29 cellular contexts compared by ENCODE assay signal in the genomic region with DNA sequence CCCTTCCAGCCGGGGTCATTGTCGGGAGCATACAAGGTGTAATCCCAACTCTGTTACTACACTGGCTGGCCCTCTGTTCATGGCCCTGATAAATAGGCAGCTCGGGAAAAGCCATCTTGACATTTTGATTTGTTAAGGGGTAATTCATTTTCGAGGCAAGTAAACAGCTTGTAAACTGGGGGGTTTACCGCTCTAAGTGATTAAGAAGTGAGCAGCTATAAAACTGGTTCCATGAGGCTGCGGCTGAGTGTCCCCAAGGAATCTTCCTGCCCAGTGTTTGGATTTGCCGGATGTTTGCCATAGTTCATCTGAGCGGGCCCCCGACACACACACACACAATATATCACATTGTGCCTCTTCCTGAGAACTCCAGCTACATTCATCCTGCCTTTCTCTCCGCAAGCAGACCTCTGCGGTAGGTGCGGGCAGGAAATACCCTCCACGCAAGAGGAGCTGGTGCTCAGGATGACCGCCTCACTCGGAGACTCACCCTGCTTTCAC.
A peak's percentile ranks its signal among the peaks of the same experiment; 100 is the strongest.
DNase-seq lines count a peak whose midpoint lies in the region; ATAC-seq and TF ChIP-seq lines count a peak whose summit lies in the region.
"Had no signal": no experiment of that assay in that cellular context is flagged by ENCODE, and none has a peak within 500 bp of the region (broad histone marks: within the 10 kb centered on the region; RNA-seq: fewer than 3 reads in every experiment).

No MANE protein-coding gene starts in this region.

- no peak overlapping the region for H2BK15ac ChIP-seq in IMR-90 (ENCODE audit: low read depth, low read length)

- H3K4me3 ChIP-seq in IMR-90 (ENCODE audit: insufficient read depth, low read depth, low read length), result no peak overlapping the region
- no peak overlapping the region for H3K4me3 ChIP-seq in esophagus muscularis mucosa
- H3K4me3 ChIP-seq: BLaER1, colonic mucosa, PC-9 had no signal

- 36% methylated on average over 7 of the region's 15 CpGs; no CpG with 5 or more reads in 1 of the 2 experiments for WGBS in IMR-90 (ENCODE audit: extremely low coverage in 2 of 2, insufficient read length in 1 of 2), 2 experiments
- 82% methylated on average over 15 of the region's 15 CpGs for WGBS in esophagus muscularis mucosa

- H3K14ac ChIP-seq in IMR-90 (replicated peaks; ENCODE audit: low read depth, low read length), result peak overlapping the region; percentile 42; the same call in 1 of the 2 replicates

- H3K27me3 Mint-ChIP-seq in neural crest cell (ENCODE audit: low read depth), result no peaks in the 10 kb centered on the region
- H3K27me3 Mint-ChIP-seq: effector memory CD8-positive, alpha-beta T cell; stimulated activated naive B cell treated with anti-CD40 and anti-IgM and Interleukin-4, amounts not matched to agents 10 μg/mL and 1 μg/mL and 100 μg/mL, for 72 hours had no signal

- ATAC-seq in IMR-90 (ENCODE audit: low read depth) (peak; percentile 26; the same call in 1 of the 2 replicates), left colon (no peak), GM18505 (IDR thresholded peaks at IDR 0.05; ENCODE audit: unreplicated experiment) (no peak)
- ATAC-seq: activated T-cell treated with anti-CD3 and anti-CD28 coated beads, Interleukin-2, amount 50 U/mL, for 72 hours; effector memory CD8-positive, alpha-beta T cell; foreskin keratinocyte; HepG2; left lobe of liver; stimulated activated naive B cell treated with anti-CD40 and anti-IgM and Interleukin-4, amounts not matched to agents 10 μg/mL and 1 μg/mL and 100 μg/mL, for 72 hours; WTC11 had no signal

- H2BK20ac ChIP-seq in IMR-90 (ENCODE audit: low read depth, low read length), result no peak overlapping the region

- H2AK9ac ChIP-seq in IMR-90 (replicated peaks; ENCODE audit: low read depth, low read length, poor library complexity), result no peak overlapping the region

- no peak overlapping the region for H3K56ac ChIP-seq in IMR-90 (ENCODE audit: extremely low read depth, insufficient read depth, low read length)

- H3K4me1 Mint-ChIP-seq in neural crest cell, result peaks cover 42% of the 10 kb centered on the region
- H3K4me1 Mint-ChIP-seq: WTC11 had no signal

- H3K4me3 Mint-ChIP-seq in neural crest cell, result peak overlapping the region; percentile 19
- H3K4me3 Mint-ChIP-seq: activated naive CD4-positive, alpha-beta T cell treated with anti-CD3 and anti-CD28 coated beads for 36 hours; activated T-cell treated with anti-CD3 and anti-CD28 coated beads, Interleukin-2, amount 50 U/mL, for 72 hours; effector memory CD8-positive, alpha-beta T cell; stimulated activated naive B cell treated with anti-CD40 and anti-IgM and Interleukin-4, amounts not matched to agents 10 μg/mL and 1 μg/mL and 100 μg/mL, for 72 hours; WTC11 had no signal

- H3K4me1 ChIP-seq in IMR-90 (ENCODE audit: control insufficient read depth, insufficient read depth, low read length), result peaks cover 25% of the 10 kb centered on the region
- H3K4me1 ChIP-seq in esophagus muscularis mucosa, result peaks cover 27 to 59% (median 51%) of the 10 kb centered on the region in 4 donors
- H3K4me1 ChIP-seq: colonic mucosa, foreskin keratinocyte had no signal

- H4K8ac ChIP-seq in IMR-90 (ENCODE audit: low read depth in 2 of 2, low read length in 2 of 2), result 0 out of 4 replicates have a peak overlapping the region, but pooled peaks of 1 of the 2 experiments have one; percentile 4

- BruUV-seq in IMR-90 (replicated peaks; lab: Mats Ljungman, UMichigan), result no TSS peak

- in situ Hi-C loops in IMR-90 (cut with MboI; ENCODE audit: low sequenced_read_pairs), result no loop called here

- H3K9me3 Mint-ChIP-seq in neural crest cell, result no peaks in the 10 kb centered on the region
- H3K9me3 Mint-ChIP-seq: activated naive CD4-positive, alpha-beta T cell treated with anti-CD3 and anti-CD28 coated beads for 36 hours; activated T-cell treated with anti-CD3 and anti-CD28 coated beads, Interleukin-2, amount 50 U/mL, for 72 hours; effector memory CD8-positive, alpha-beta T cell; WTC11 had no signal

- H3K9me1 ChIP-seq in IMR-90 (ENCODE audit: insufficient read depth, low read length), result peaks cover 15% of the 10 kb centered on the region

- TF ChIP-seq POLR2A in IMR-90 (IDR thresholded peaks at IDR 0.05; ENCODE audit: low read depth, low read length), result no peak
- no peak for TF ChIP-seq POLR2A in esophagus muscularis mucosa (IDR thresholded peaks at IDR 0.05; ENCODE audit: low read depth)
- TF ChIP-seq POLR2A in GM18505 (IDR thresholded peaks at IDR 0.05; ENCODE audit: borderline replicate concordance, extremely low read depth, insufficient read depth, insufficient read length), result no peak

- peaks cover 13% of the 10 kb centered on the region for H3K36me3 ChIP-seq in IMR-90 (ENCODE audit: control insufficient read depth, insufficient read depth, low read length)
- peaks cover 0 to 29% (median 21%) of the 10 kb centered on the region in 4 donors for H3K36me3 ChIP-seq in esophagus muscularis mucosa
- H3K36me3 ChIP-seq: colonic mucosa had no signal

- H4K5ac ChIP-seq in IMR-90 (ENCODE audit: low read depth, low read length), result no peak overlapping the region

- peak overlapping the region; percentile 3 for H2BK120ac ChIP-seq in IMR-90 (ENCODE audit: low read depth, low read length)

- H3K79me1 ChIP-seq in IMR-90 (ENCODE audit: low read depth in 1 of 2, low read length in 2 of 2), result peaks cover 0 to 14% of the 10 kb centered on the region in 2 experiments; a peak in 2 of 4 replicates

- H3K18ac ChIP-seq in IMR-90 (ENCODE audit: low read depth, low read length), result no peak overlapping the region

- POLR2A ChIA-PET in IMR-90 (lab: Charles Lee; ENCODE audit: unreplicated experiment), result no interaction called here

- no peak overlapping the region for H3K4ac ChIP-seq in IMR-90 (ENCODE audit: low read depth, low read length)

- TF ChIP-seq CTCF in IMR-90 (conservative IDR thresholded peaks at IDR 0.05; ENCODE audit: low read depth, low read length), result no peak
- no peak for TF ChIP-seq CTCF in esophagus muscularis mucosa (IDR thresholded peaks at IDR 0.05)
- TF ChIP-seq CTCF in neural crest cell (conservative IDR thresholded peaks at IDR 0.05), result no peak

- H2AK5ac ChIP-seq in IMR-90 (ENCODE audit: low read depth, low read length), result no peak overlapping the region

- no peak overlapping the region for H2AFZ ChIP-seq in IMR-90 (replicated peaks; ENCODE audit: low read length, poor library complexity)
- H2AFZ ChIP-seq: PC-9 had no signal

- H3K27ac Mint-ChIP-seq in neural crest cell (ENCODE audit: unreplicated experiment), result no peak overlapping the region
- H3K27ac Mint-ChIP-seq: activated naive CD4-positive, alpha-beta T cell treated with anti-CD3 and anti-CD28 coated beads for 36 hours; WTC11 had no signal

- H3K36me3 Mint-ChIP-seq in neural crest cell (ENCODE audit: low read depth), result no peaks in the 10 kb centered on the region
- H3K36me3 Mint-ChIP-seq: WTC11 had no signal

- DNase-seq in DMS153 treated with DMSO at 0.1 percent for 48 hours (lab: John Stamatoyannopoulos, UW; ENCODE audit: unreplicated experiment) (peak; percentile 79), IMR-90 (no peak), esophagus muscularis mucosa (ENCODE audit: extremely low spot score) (no peak), neural crest cell (ENCODE audit: low read depth, low spot score) (no peak), left colon (no peak), EL (no peak)
- DNase-seq in stimulated activated CD4-positive, alpha-beta T cell treated with anti-CD3 and anti-CD28 coated beads, Interleukin-4, amount 100 ng/mL, for 24 hours, result no peak
- DNase-seq: activated CD4-positive, alpha-beta T cell treated with anti-CD3 and anti-CD28 coated beads, Interleukin-2, amount 50 U/mL, for 1 hour; activated naive CD4-positive, alpha-beta T cell treated with anti-CD3 and anti-CD28 coated beads for 36 hours; activated T-cell treated with anti-CD3 and anti-CD28 coated beads, Interleukin-2, amount 50 U/mL, for 72 hours; amygdala; colonic mucosa; effector memory CD8-positive, alpha-beta T cell; foreskin keratinocyte; HCEC 1CT; mesendoderm; NCI-H2171 treated with DMSO at 0.1 percent for 48 hours; NK-92 treated with Interleukin-12 subunit alpha and Interleukin-12 subunit beta, amount 100 ng/mL, for 24 hours; PC-9; SHP77 treated with DMSO at 0.1 percent for 48 hours; stimulated activated CD4-positive, alpha-beta T cell treated with anti-CD3 and anti-CD28 coated beads, Interleukin-12 subunit alpha, Interleukin-12 subunit beta, amount 100 ng/mL, for 4 hours; stimulated activated CD4-positive, alpha-beta T cell treated with anti-CD3 and anti-CD28 coated beads, Interleukin-4, amount 100 ng/mL, for 1 hour; stimulated activated naive B cell treated with anti-CD40 and anti-IgM and Interleukin-4, amounts not matched to agents 10 μg/mL and 1 μg/mL and 100 μg/mL, for 72 hours; T-helper 9 cell had no signal

- 0 out of 2 replicates have a peak, but pooled peaks cover 2% of the 10 kb centered on the region for H3K9me3 ChIP-seq in IMR-90 (ENCODE audit: control insufficient read depth, insufficient read depth, low read length)
- H3K9me3 ChIP-seq in esophagus muscularis mucosa, result no peaks in the 10 kb centered on the region
- H3K9me3 ChIP-seq: colonic mucosa had no signal

- peak overlapping the region; percentile 7; the same call in 1 of the 2 replicates for H4K91ac ChIP-seq in IMR-90 (ENCODE audit: insufficient read depth, low read depth, low read length)

- H4K20me1 ChIP-seq in IMR-90 (ENCODE audit: insufficient read depth, low read length), result no peaks in the 10 kb centered on the region

- dilution Hi-C loops in IMR-90 (cut with HindIII; ENCODE audit: low sequenced_read_pairs, unreplicated experiment), result no loop called here

- TF ChIP-seq EP300 in esophagus muscularis mucosa (IDR thresholded peaks at IDR 0.05), result no peak

- no peak overlapping the region for H3K23ac ChIP-seq in IMR-90 (ENCODE audit: low read depth, low read length)

- H3K4me2 ChIP-seq in IMR-90 (ENCODE audit: low read depth, low read length), result 0 out of 2 replicates have a peak overlapping the region, but pooled peaks have one; percentile 2
- H3K4me2 ChIP-seq: BLaER1, PC-9 had no signal

- intact Hi-C loops in IMR-90 (cut with micrococcal nuclease) (no loop called here), esophagus muscularis mucosa (cut with DNase I) (no loop called here), left colon (cut with DNase I, micrococcal nuclease) (no loop called here)

- H3K27me3 ChIP-seq in IMR-90 (ENCODE audit: control insufficient read depth, insufficient read depth, low read length) (no peaks in the 10 kb centered on the region), esophagus muscularis mucosa (no peaks in the 10 kb centered on the region)
- H3K27me3 ChIP-seq: BLaER1, colonic mucosa, foreskin keratinocyte had no signal

- no peak overlapping the region for H3K27ac ChIP-seq in IMR-90 (ENCODE audit: insufficient read depth, low read length)
- peak overlapping the region in 3 of 4 donors; percentile 27 to 79 (median 71) for H3K27ac ChIP-seq in esophagus muscularis mucosa (replicated peaks in 1 of 4)
- H3K27ac ChIP-seq: BLaER1, colonic mucosa, foreskin keratinocyte, PC-9 had no signal

- no peak for TF ChIP-seq RAD21 in IMR-90 (IDR thresholded peaks at IDR 0.05; ENCODE audit: low read length)

- H2BK5ac ChIP-seq in IMR-90 (ENCODE audit: low read depth, low read length, poor library complexity, severe bottlenecking), result no peak overlapping the region

- H3K9ac ChIP-seq in IMR-90 (ENCODE audit: low read depth, low read length), result no peak overlapping the region
- H3K9ac ChIP-seq: BLaER1 had no signal

- CTCF ChIA-PET in IMR-90 (lab: Yijun Ruan, JAX), result no interaction called here
